Comparison of ENCODE assay signal across 13 cellular contexts in genomic region chr21:45256912-45257672, GRCh38. TPM values are rescaled to one million over a fixed set of nuclear protein-coding genes. Genes with fewer than 3 reads are reported as not detected.
DNase-seq lines count a peak whose midpoint lies in the region; ATAC-seq and TF ChIP-seq lines count a peak whose summit lies in the region.
"Had no signal": no experiment of that assay in that cellular context is flagged by ENCODE, and none has a peak within 500 bp of the region (broad histone marks: within the 10 kb centered on the region; RNA-seq: fewer than 3 reads in every experiment).

No MANE protein-coding gene starts in this region.

- peaks cover 17% of the 10 kb centered on the region for H3K27me3 Mint-ChIP-seq in activated naive CD8-positive, alpha-beta T cell treated with anti-CD3 and anti-CD28 coated beads, Interleukin-2, amount 10 ng/mL, durations not matched to agents 7 days and 5 days
- peaks cover 21% of the 10 kb centered on the region for H3K27me3 Mint-ChIP-seq in activated naive CD8-positive, alpha-beta T cell treated with anti-CD3 and anti-CD28 coated beads for 36 hours
- peaks cover 5% of the 10 kb centered on the region for H3K27me3 Mint-ChIP-seq in activated T-helper 17 cell treated with anti-CD3 and anti-CD28 coated beads, Interleukin-2, amount 50 U/mL, for 72 hours
- peaks cover 6% of the 10 kb centered on the region for H3K27me3 Mint-ChIP-seq in type B pancreatic cell

- H3K27ac Mint-ChIP-seq in activated naive CD8-positive, alpha-beta T cell treated with anti-CD3 and anti-CD28 coated beads, Interleukin-2, amount 10 ng/mL, durations not matched to agents 7 days and 5 days: peak overlapping the region; percentile 80
- H3K27ac Mint-ChIP-seq in activated naive CD8-positive, alpha-beta T cell treated with anti-CD3 and anti-CD28 coated beads for 36 hours: no peak overlapping the region
- no peak overlapping the region for H3K27ac Mint-ChIP-seq in activated T-helper 17 cell treated with anti-CD3 and anti-CD28 coated beads, Interleukin-2, amount 50 U/mL, for 72 hours
- no peak overlapping the region for H3K27ac Mint-ChIP-seq in type B pancreatic cell

- no peaks in the 10 kb centered on the region for H3K36me3 Mint-ChIP-seq in activated naive CD8-positive, alpha-beta T cell treated with anti-CD3 and anti-CD28 coated beads, Interleukin-2, amount 10 ng/mL, durations not matched to agents 7 days and 5 days
- no peaks in the 10 kb centered on the region for H3K36me3 Mint-ChIP-seq in activated naive CD8-positive, alpha-beta T cell treated with anti-CD3 and anti-CD28 coated beads for 36 hours
- no peaks in the 10 kb centered on the region for H3K36me3 Mint-ChIP-seq in activated T-helper 17 cell treated with anti-CD3 and anti-CD28 coated beads, Interleukin-2, amount 50 U/mL, for 72 hours (ENCODE audit: low read depth)
- H3K36me3 Mint-ChIP-seq in type B pancreatic cell: no peaks in the 10 kb centered on the region

- TF ChIP-seq CTCF in type B pancreatic cell (conservative IDR thresholded peaks at IDR 0.05): no peak

- H3K9me3 Mint-ChIP-seq in activated naive CD8-positive, alpha-beta T cell treated with anti-CD3 and anti-CD28 coated beads, Interleukin-2, amount 10 ng/mL, durations not matched to agents 7 days and 5 days: no peaks in the 10 kb centered on the region
- no peaks in the 10 kb centered on the region for H3K9me3 Mint-ChIP-seq in activated naive CD8-positive, alpha-beta T cell treated with anti-CD3 and anti-CD28 coated beads for 36 hours
- H3K9me3 Mint-ChIP-seq in activated T-helper 17 cell treated with anti-CD3 and anti-CD28 coated beads, Interleukin-2, amount 50 U/mL, for 72 hours: no peaks in the 10 kb centered on the region
- no peaks in the 10 kb centered on the region for H3K9me3 Mint-ChIP-seq in type B pancreatic cell

- ATAC-seq in activated naive CD8-positive, alpha-beta T cell treated with anti-CD3 and anti-CD28 coated beads, Interleukin-2, amount 10 ng/mL, durations not matched to agents 7 days and 5 days (ENCODE audit: low read depth): peak; percentile 86
- ATAC-seq in activated T-helper 17 cell treated with anti-CD3 and anti-CD28 coated beads, Interleukin-2, amount 50 U/mL, for 72 hours (replicated peaks): peak; percentile 41
- no peak for ATAC-seq in GM21717 (IDR thresholded peaks at IDR 0.05; ENCODE audit: unreplicated experiment)
- ATAC-seq: Panc1 had no signal

- peak; percentile 63 for DNase-seq in activated naive CD8-positive, alpha-beta T cell treated with anti-CD3 and anti-CD28 coated beads, Interleukin-2, amount 10 ng/mL, durations not matched to agents 7 days and 5 days
- DNase-seq in activated naive CD8-positive, alpha-beta T cell treated with anti-CD3 and anti-CD28 coated beads for 36 hours: no peak
- DNase-seq in inferior parietal cortex (ENCODE audit: extremely low spot score): peak; percentile 22
- DNase-seq in type B pancreatic cell (ENCODE audit: extremely low spot score, unreplicated experiment): peak; percentile 62
- no peak for DNase-seq in stimulated activated naive CD4-positive, alpha-beta T cell treated with Interleukin-2 at 50 U/mL for 16 hours (lab: John Stamatoyannopoulos, UW)
- DNase-seq in SHP77 treated with DMSO at 0.1 percent for 48 hours (lab: John Stamatoyannopoulos, UW): no peak
- DNase-seq: activated CD4-positive, CD25-positive, alpha-beta regulatory T cell; cortex of kidney; NCI-H2171 treated with DMSO at 0.1 percent for 48 hours; testis had no signal

- H3K4me1 Mint-ChIP-seq in activated naive CD8-positive, alpha-beta T cell treated with anti-CD3 and anti-CD28 coated beads, Interleukin-2, amount 10 ng/mL, durations not matched to agents 7 days and 5 days: peaks cover 13% of the 10 kb centered on the region
- peaks cover 11% of the 10 kb centered on the region for H3K4me1 Mint-ChIP-seq in activated naive CD8-positive, alpha-beta T cell treated with anti-CD3 and anti-CD28 coated beads for 36 hours
- peaks cover 8% of the 10 kb centered on the region for H3K4me1 Mint-ChIP-seq in activated T-helper 17 cell treated with anti-CD3 and anti-CD28 coated beads, Interleukin-2, amount 50 U/mL, for 72 hours
- peaks cover 10% of the 10 kb centered on the region for H3K4me1 Mint-ChIP-seq in type B pancreatic cell (ENCODE audit: unreplicated experiment)

- peak overlapping the region; percentile 61 for H3K4me3 Mint-ChIP-seq in activated naive CD8-positive, alpha-beta T cell treated with anti-CD3 and anti-CD28 coated beads, Interleukin-2, amount 10 ng/mL, durations not matched to agents 7 days and 5 days
- no peak overlapping the region for H3K4me3 Mint-ChIP-seq in activated naive CD8-positive, alpha-beta T cell treated with anti-CD3 and anti-CD28 coated beads for 36 hours
- H3K4me3 Mint-ChIP-seq in activated T-helper 17 cell treated with anti-CD3 and anti-CD28 coated beads, Interleukin-2, amount 50 U/mL, for 72 hours: no peak overlapping the region
- H3K4me3 Mint-ChIP-seq in type B pancreatic cell: no peak overlapping the region

- POLR2A ChIA-PET in activated naive CD8-positive, alpha-beta T cell treated with anti-CD3 and anti-CD28 coated beads, Interleukin-2, amount 10 ng/mL, durations not matched to agents 7 days and 5 days (lab: Charles Lee): interaction anchor here (1.0 to 1.7 kb wide), 2 partner anchors 9 to 31 kb away, joined by 4 to 10 read pairs; partner anchors contain the start of gene POFUT2

RNA-seq across cellular contexts. Expression of gene POFUT2, which starts 30.6 kb away (rescaled TPM):
- total RNA-seq in activated naive CD8-positive, alpha-beta T cell treated with anti-CD3 and anti-CD28 coated beads, Interleukin-2, amount 10 ng/mL, durations not matched to agents 7 days and 5 days: 10 to 100 TPM; 26.0 to 27.0 TPM
- total RNA-seq in activated naive CD8-positive, alpha-beta T cell treated with anti-CD3 and anti-CD28 coated beads for 36 hours: 10 to 100 TPM; 11.6 to 13.3 TPM
- 10 to 100 TPM; 12.0 to 22.8 TPM for total RNA-seq in activated T-helper 17 cell treated with anti-CD3 and anti-CD28 coated beads, Interleukin-2, amount 50 U/mL, for 72 hours
- 42.5 and 52.8 TPM in 2 replicates for total RNA-seq in type B pancreatic cell (ENCODE audit: low replicate concordance)

Comparison
In these comparisons a context has a peak if more than half of its experiments do, and no peak if none do; other contexts are left out.
1. DNase-seq: peak in activated naive CD8-positive, alpha-beta T cell treated with anti-CD3 and anti-CD28 coated beads, Interleukin-2, amount 10 ng/mL, durations not matched to agents 7 days and 5 days (single experiment), inferior parietal cortex (single experiment) and type B pancreatic cell (single experiment); none in activated naive CD8-positive, alpha-beta T cell treated with anti-CD3 and anti-CD28 coated beads for 36 hours (single experiment), stimulated activated naive CD4-positive, alpha-beta T cell treated with Interleukin-2 at 50 U/mL for 16 hours (single experiment) and SHP77 treated with DMSO at 0.1 percent for 48 hours (single experiment).